19 cellular contexts compared by ENCODE assay signal in genomic region chr3:356947-357346, GRCh38.
DNase-seq lines count a peak whose midpoint lies in the region; ATAC-seq and TF ChIP-seq lines count a peak whose summit lies in the region.
"Had no signal": no experiment of that assay in that cellular context is flagged by ENCODE, and none has a peak within 500 bp of the region (broad histone marks: within the 10 kb centered on the region; RNA-seq: fewer than 3 reads in every experiment).

No MANE protein-coding gene starts in this region.

- H3K36me3 ChIP-seq in heart left ventricle (no peaks in the 10 kb centered on the region), psoas muscle (ENCODE audit: insufficient read depth in 1 of 2, low read depth in 1 of 2) (no peaks in the 10 kb centered on the region)
- H3K36me3 ChIP-seq: adrenal gland had no signal

- TF ChIP-seq POLR2A in heart left ventricle (IDR thresholded peaks at IDR 0.05), result no peak

- WGBS in heart left ventricle, 4 donors, result 42 to 68% (median 48%) methylated on average over 4 of the region's 4 CpGs
- 10 to 16% (median 15%) methylated on average over 4 of the region's 4 CpGs for WGBS in psoas muscle, 3 donors

- no peak overlapping the region for H3K4me3 Mint-ChIP-seq in nephron progenitor cell
- H3K4me3 Mint-ChIP-seq: B cell; neural crest cell; T-helper 1 cell treated with Interleukin-12 subunit alpha and Interleukin-12 subunit beta and Interleukin-4 antibody, amounts not matched to agents 30 μg/mL and 1 μg/mL, for 36 hours; WTC11 had no signal

- peaks cover 5% of the 10 kb centered on the region for H3K27me3 Mint-ChIP-seq in nephron progenitor cell (ENCODE audit: low read depth, poor library complexity)
- H3K27me3 Mint-ChIP-seq: B cell had no signal

- H3K4me1 ChIP-seq in heart left ventricle (peaks cover 0 to 2% (median 0%) of the 10 kb centered on the region in 12 donors), psoas muscle (peaks cover 12% of the 10 kb centered on the region)
- H3K4me1 ChIP-seq: adrenal gland had no signal

- no peaks in the 10 kb centered on the region for H3K27me3 ChIP-seq in heart left ventricle
- H3K27me3 ChIP-seq in psoas muscle (ENCODE audit: insufficient read depth in 3 of 3, low read length in 2 of 3), result no peaks in the 10 kb centered on the region
- H3K27me3 ChIP-seq: adrenal gland had no signal

- H3K4me3 ChIP-seq in heart left ventricle, result no peak overlapping the region
- H3K4me3 ChIP-seq in psoas muscle, result no peak overlapping the region
- H3K4me3 ChIP-seq: adrenal gland had no signal

- no peak overlapping the region for H3K27ac ChIP-seq in heart left ventricle
- peak overlapping the region; percentile 38 for H3K27ac ChIP-seq in psoas muscle
- H3K27ac ChIP-seq: adrenal gland had no signal

- ATAC-seq in heart left ventricle, result peak; percentile 36 to 76 (median 42)
- peak; percentile 68 to 92 (median 87) for ATAC-seq in psoas muscle
- ATAC-seq: WTC11 had no signal

- DNase-seq in H4 (ENCODE audit: low spot score) (peak; percentile 91), NCI-H2029 treated with DMSO at 0.1 percent for 48 hours (lab: John Stamatoyannopoulos, UW) (peak; percentile 71), heart left ventricle (peak in 1 of 5 donors; percentile 58), psoas muscle (peak in 1 of 2 donors; percentile 62), NCI-H1930 (lab: John Stamatoyannopoulos, UW) (no peak), nephron progenitor cell (no peak), NCI-H2227 treated with DMSO at 0.1 percent for 48 hours (lab: John Stamatoyannopoulos, UW) (no peak)
- no peak for DNase-seq in stimulated activated CD4-positive, alpha-beta T cell treated with anti-CD3 and anti-CD28 coated beads, Interleukin-4, amount 100 ng/mL, for 24 hours
- DNase-seq: activated CD8-positive, alpha-beta memory T cell treated with anti-CD3 and anti-CD28 coated beads for 24 hours; adrenal gland; Calu3; foreskin fibroblast; H7; NK-92 treated with Interleukin-12 subunit alpha and Interleukin-12 subunit beta, amount 100 ng/mL, for 24 hours; SHP77 treated with DMSO at 0.1 percent for 48 hours had no signal

- TF ChIP-seq CTCF in heart left ventricle (IDR thresholded peaks at IDR 0.05) (no peak), psoas muscle (IDR thresholded peaks at IDR 0.05) (no peak), nephron progenitor cell (IDR thresholded peaks at IDR 0.05) (no peak)

- H3K9me3 ChIP-seq in heart left ventricle, result no peaks in the 10 kb centered on the region
- no peaks in the 10 kb centered on the region for H3K9me3 ChIP-seq in psoas muscle
- H3K9me3 ChIP-seq: adrenal gland had no signal

- intact Hi-C loops in heart left ventricle (cut with DNase I), result no loop called here
- intact Hi-C loops in psoas muscle (cut with DNase I), result no loop called here

- H3K36me3 Mint-ChIP-seq in nephron progenitor cell (ENCODE audit: low read depth), result no peaks in the 10 kb centered on the region

- H3K9me3 Mint-ChIP-seq in nephron progenitor cell, result no peaks in the 10 kb centered on the region
- H3K9me3 Mint-ChIP-seq: T-helper 1 cell treated with Interleukin-12 subunit alpha and Interleukin-12 subunit beta and Interleukin-4 antibody, amounts not matched to agents 30 μg/mL and 1 μg/mL, for 36 hours had no signal

- H3K27ac Mint-ChIP-seq in nephron progenitor cell, result no peak overlapping the region
- H3K27ac Mint-ChIP-seq: B cell; T-helper 1 cell treated with Interleukin-12 subunit alpha and Interleukin-12 subunit beta and Interleukin-4 antibody, amounts not matched to agents 30 μg/mL and 1 μg/mL, for 36 hours; WTC11 had no signal

- H3K4me1 Mint-ChIP-seq in nephron progenitor cell, result peaks cover 12% of the 10 kb centered on the region
- H3K4me1 Mint-ChIP-seq: neural crest cell, WTC11 had no signal

Comparison
In these comparisons a context has a peak if more than half of its experiments do, and no peak if none do; other contexts are left out.
1. DNase-seq: peak in H4 (single experiment) and NCI-H2029 treated with DMSO at 0.1 percent for 48 hours (single experiment); none in NCI-H1930 (0 of 2), stimulated activated CD4-positive, alpha-beta T cell treated with anti-CD3 and anti-CD28 coated beads, Interleukin-4, amount 100 ng/mL, for 24 hours (single experiment), nephron progenitor cell (single experiment) and NCI-H2227 treated with DMSO at 0.1 percent for 48 hours (single experiment).